Comparison of ENCODE assay signal across 10 cellular contexts in genomic region chr15:63015618-63016017, GRCh38. TPM values are rescaled to one million over a fixed set of nuclear protein-coding genes. Genes with fewer than 3 reads are reported as not detected.
DNase-seq lines count a peak whose midpoint lies in the region; ATAC-seq, FAIRE-seq and TF ChIP-seq lines count a peak whose summit lies in the region.
"Had no signal": no experiment of that assay in that cellular context is flagged by ENCODE, and none has a peak within 500 bp of the region (broad histone marks: within the 10 kb centered on the region; RNA-seq: fewer than 3 reads in every experiment).

No MANE protein-coding gene starts in this region.

- no peaks in the 10 kb centered on the region for H3K79me2 ChIP-seq in endothelial cell of umbilical vein (ENCODE audit: control insufficient read depth, insufficient read depth, low read length)

- peaks cover 25% of the 10 kb centered on the region for H3K4me1 ChIP-seq in endothelial cell of umbilical vein (ENCODE audit: control insufficient read depth, extremely low read depth, insufficient read depth, low read length)

- POLR2A ChIA-PET in AG04450 (lab: Yijun Ruan, JAX) (interaction anchor here (0.6 to 1.2 kb wide), 2 partner anchors 29 to 632 kb away, joined by 3 to 5 read pairs; no protein-coding TSS in a partner anchor), endothelial cell of umbilical vein (lab: Charles Lee) (interaction anchor here (1.2 kb wide), 1 partner anchor 27 kb away, joined by 5 read pairs; the partner anchor contains the start of gene TPM1)

- no peaks in the 10 kb centered on the region for H4K20me1 ChIP-seq in endothelial cell of umbilical vein (replicated peaks; ENCODE audit: control insufficient read depth, extremely low read depth, insufficient read depth, low read length)

- H3K27ac ChIP-seq in AG04450 (ENCODE audit: low read depth, low read length), result no peak overlapping the region
- no peak overlapping the region for H3K27ac ChIP-seq in endothelial cell of umbilical vein (ENCODE audit: insufficient read depth, low read depth, low read length)

- intact Hi-C loops in endothelial cell of umbilical vein (cut with micrococcal nuclease), result no loop called here

- ATAC-seq in GM18870 (IDR thresholded peaks at IDR 0.05; ENCODE audit: unreplicated experiment) (no peak), HG02763 (IDR thresholded peaks at IDR 0.05; ENCODE audit: unreplicated experiment) (no peak)
- no peak for ATAC-seq in stimulated activated naive B cell treated with anti-CD40 and anti-IgM and Interleukin-4, amounts not matched to agents 10 μg/mL and 1 μg/mL and 100 μg/mL, for 72 hours (replicated peaks)

- no peak overlapping the region for H2AFZ ChIP-seq in endothelial cell of umbilical vein (ENCODE audit: low read depth, low read length)

- no peak for TF ChIP-seq CTCF in AG04450 (IDR thresholded peaks at IDR 0.05; ENCODE audit: low read depth, low read length)
- TF ChIP-seq CTCF in endothelial cell of umbilical vein (IDR thresholded peaks at IDR 0.05; ENCODE audit: extremely low read depth in 1 of 2, insufficient read depth in 1 of 2, low read depth in 1 of 2, low read length in 2 of 2), result no peak

- peak; percentile 85 for FAIRE-seq in endothelial cell of umbilical vein (lab: Jason Lieb, UNC)

- H3K9me3 ChIP-seq in AG04450 (ENCODE audit: control insufficient read depth, insufficient read depth, low read length), result no peaks in the 10 kb centered on the region; the same call in 1 of the 2 replicates
- H3K9me3 ChIP-seq in endothelial cell of umbilical vein (replicated peaks; ENCODE audit: control insufficient read depth, insufficient read depth, low read length), result no peaks in the 10 kb centered on the region

- H3K9me3 Mint-ChIP-seq in stimulated activated naive B cell treated with anti-CD40 and anti-IgM and Interleukin-4, amounts not matched to agents 10 μg/mL and 1 μg/mL and 100 μg/mL, for 72 hours, result no peaks in the 10 kb centered on the region
- H3K9me3 Mint-ChIP-seq: activated naive CD4-positive, alpha-beta T cell treated with anti-CD3 and anti-CD28 coated beads, Interleukin-2, amount 50 U/mL, for 24 hours had no signal

- H3K36me3 Mint-ChIP-seq in stimulated activated naive B cell treated with anti-CD40 and anti-IgM and Interleukin-4, amounts not matched to agents 10 μg/mL and 1 μg/mL and 100 μg/mL, for 72 hours, result no peaks in the 10 kb centered on the region
- H3K36me3 Mint-ChIP-seq: activated naive CD4-positive, alpha-beta T cell treated with anti-CD3 and anti-CD28 coated beads, Interleukin-2, amount 50 U/mL, for 24 hours had no signal

- peak; percentile 18 for DNase-seq in AG04450 (ENCODE audit: low read depth, low spot score)
- peak; percentile 23 for DNase-seq in LoVo (ENCODE audit: low spot score)
- DNase-seq in endothelial cell of umbilical vein (ENCODE audit: low read depth, low spot score), result peak; percentile 70
- DNase-seq in medulla oblongata (ENCODE audit: extremely low spot score), result peak; percentile 7
- DNase-seq in NCI-H345 (lab: John Stamatoyannopoulos, UW), result no peak
- no peak for DNase-seq in stimulated activated naive B cell treated with anti-CD40 and anti-IgM and Interleukin-4, amounts not matched to agents 10 μg/mL and 1 μg/mL and 100 μg/mL, for 72 hours
- DNase-seq: NCI-H146 had no signal

- no peak overlapping the region for H3K4me3 Mint-ChIP-seq in stimulated activated naive B cell treated with anti-CD40 and anti-IgM and Interleukin-4, amounts not matched to agents 10 μg/mL and 1 μg/mL and 100 μg/mL, for 72 hours
- H3K4me3 Mint-ChIP-seq: activated naive CD4-positive, alpha-beta T cell treated with anti-CD3 and anti-CD28 coated beads, Interleukin-2, amount 50 U/mL, for 24 hours had no signal

- BruUV-seq in endothelial cell of umbilical vein (replicated peaks; lab: Mats Ljungman, UMichigan), result no TSS peak

- no peak overlapping the region for H3K27ac Mint-ChIP-seq in stimulated activated naive B cell treated with anti-CD40 and anti-IgM and Interleukin-4, amounts not matched to agents 10 μg/mL and 1 μg/mL and 100 μg/mL, for 72 hours
- H3K27ac Mint-ChIP-seq: activated naive CD4-positive, alpha-beta T cell treated with anti-CD3 and anti-CD28 coated beads, Interleukin-2, amount 50 U/mL, for 24 hours had no signal

- CTCF ChIA-PET in AG04450 (lab: Charles Lee) (interaction anchor here (1.5 kb wide), 1 partner anchor 15 kb away, joined by 3 read pairs; no protein-coding TSS in a partner anchor), endothelial cell of umbilical vein (lab: Charles Lee) (interaction anchor here (0.6 to 2.3 kb wide), 4 partner anchors 14 to 120 kb away, joined by 3 to 8 read pairs (median 4); no protein-coding TSS in a partner anchor)

- H3K4me3 ChIP-seq in AG04450 (ENCODE audit: low read depth, low read length), result no peak overlapping the region
- no peak overlapping the region for H3K4me3 ChIP-seq in endothelial cell of umbilical vein (replicated peaks in 1 of 3; ENCODE audit: insufficient read depth in 1 of 3, low read depth in 1 of 3, low read length in 3 of 3)

- no peak overlapping the region for H3K9ac ChIP-seq in endothelial cell of umbilical vein (replicated peaks; ENCODE audit: extremely low read depth, insufficient read depth, low read length)

- H3K27me3 ChIP-seq in AG04450 (ENCODE audit: control insufficient read depth, insufficient read depth, low read length), result no peaks in the 10 kb centered on the region
- H3K27me3 ChIP-seq in endothelial cell of umbilical vein (ENCODE audit: control insufficient read depth in 2 of 2, insufficient read depth in 2 of 2, low read length in 2 of 2), result no peaks in the 10 kb centered on the region

- no peaks in the 10 kb centered on the region for H3K36me3 ChIP-seq in endothelial cell of umbilical vein (ENCODE audit: control insufficient read depth in 2 of 2, extremely low read depth in 1 of 2, insufficient read depth in 2 of 2, low read length in 2 of 2)

- H3K4me2 ChIP-seq in endothelial cell of umbilical vein (ENCODE audit: insufficient read depth, low read length), result no peak overlapping the region

- peaks cover 0 to 2% of the 10 kb centered on the region in 2 donors for H3K4me1 Mint-ChIP-seq in stimulated activated naive B cell treated with anti-CD40 and anti-IgM and Interleukin-4, amounts not matched to agents 10 μg/mL and 1 μg/mL and 100 μg/mL, for 72 hours
- H3K4me1 Mint-ChIP-seq: activated naive CD4-positive, alpha-beta T cell treated with anti-CD3 and anti-CD28 coated beads, Interleukin-2, amount 50 U/mL, for 24 hours had no signal

- no peaks in the 10 kb centered on the region for H3K9me1 ChIP-seq in endothelial cell of umbilical vein (replicated peaks; ENCODE audit: control insufficient read depth, extremely low read depth, insufficient read depth, low read length)

- no peak for TF ChIP-seq POLR2A in endothelial cell of umbilical vein (IDR thresholded peaks at IDR 0.05; ENCODE audit: low read depth, low read length)

- dilution Hi-C loops in endothelial cell of umbilical vein (cut with MboI; ENCODE audit: extremely low pct_ligation_motif_present, low sequenced_read_pairs), result no loop called here

- H3K27me3 Mint-ChIP-seq in stimulated activated naive B cell treated with anti-CD40 and anti-IgM and Interleukin-4, amounts not matched to agents 10 μg/mL and 1 μg/mL and 100 μg/mL, for 72 hours, result peaks cover 12 to 15% of the 10 kb centered on the region in 2 donors
- H3K27me3 Mint-ChIP-seq: activated naive CD4-positive, alpha-beta T cell treated with anti-CD3 and anti-CD28 coated beads, Interleukin-2, amount 50 U/mL, for 24 hours had no signal

TF ChIP-seq in endothelial cell of umbilical vein, 7 proteins besides CTCF, POLR2A, EP300 and RAD21:
- TF ChIP-seq MYC (IDR thresholded peaks at IDR 0.05; ENCODE audit: low read depth, low read length) (no peak), FOS (IDR thresholded peaks at IDR 0.05; ENCODE audit: borderline replicate concordance, insufficient read depth, low read length) (peak; percentile 74), JUN (IDR thresholded peaks at IDR 0.05; ENCODE audit: borderline replicate concordance, insufficient read depth, insufficient read length, low read depth) (peak; percentile 72), GATA2 (IDR thresholded peaks at IDR 0.05; ENCODE audit: insufficient read depth, insufficient read length, low read depth, low read length) (no peak), POLR2AphosphoS5 (IDR thresholded peaks at IDR 0.05; ENCODE audit: insufficient read depth, low read depth, low read length) (peak; percentile 50), MAX (IDR thresholded peaks at IDR 0.05; ENCODE audit: insufficient read depth, insufficient read length) (no peak), EZH2 (IDR thresholded peaks at IDR 0.05; ENCODE audit: borderline replicate concordance, low read depth, low read length, severe bottlenecking) (no peak)

RNA-seq across cellular contexts. Expression of gene TPM1, which starts 26.9 kb away (rescaled TPM):
- polyA plus RNA-seq in AG04450 (2011; rRNA removed) (1,162 and 1,348 TPM in 2 replicates), endothelial cell of umbilical vein (518 and 528 TPM in 2 replicates)
- polyA minus RNA-seq in AG04450 (2011; rRNA and poly(A)+ RNA removed), result 575 and 622 TPM in 2 replicates
- 558 and 678 TPM in 2 replicates for total RNA-seq in endothelial cell of umbilical vein
- 740 and 824 TPM in 2 replicates for polyA plus RNA-seq in endothelial cell of umbilical vein (2011; cell fraction: cytosol; rRNA removed)
- 2,079 and 2,156 TPM in 2 replicates for polyA plus RNA-seq in endothelial cell of umbilical vein (2011; cell fraction: nucleus; rRNA removed)
- polyA plus RNA-seq in endothelial cell of umbilical vein (2012), result 679 and 811 TPM in 2 replicates
- 828 and 932 TPM in 2 replicates for polyA minus RNA-seq in endothelial cell of umbilical vein
- 30.8 TPM for polyA minus RNA-seq in endothelial cell of umbilical vein (2011; cell fraction: cytosol; rRNA and poly(A)+ RNA removed)
- 2,251 and 2,264 TPM in 2 replicates for polyA minus RNA-seq in endothelial cell of umbilical vein (2011; cell fraction: nucleus; rRNA and poly(A)+ RNA removed)

Comparison
In these comparisons a context has a peak if more than half of its experiments do, and no peak if none do; other contexts are left out.
1. DNase-seq: peak in AG04450 (single experiment), LoVo (single experiment), endothelial cell of umbilical vein (single experiment) and medulla oblongata (single experiment); none in NCI-H345 (single experiment) and stimulated activated naive B cell treated with anti-CD40 and anti-IgM and Interleukin-4, amounts not matched to agents 10 μg/mL and 1 μg/mL and 100 μg/mL, for 72 hours (single experiment).